ENCODE assay signal across 20 cellular contexts in the genomic region with DNA sequence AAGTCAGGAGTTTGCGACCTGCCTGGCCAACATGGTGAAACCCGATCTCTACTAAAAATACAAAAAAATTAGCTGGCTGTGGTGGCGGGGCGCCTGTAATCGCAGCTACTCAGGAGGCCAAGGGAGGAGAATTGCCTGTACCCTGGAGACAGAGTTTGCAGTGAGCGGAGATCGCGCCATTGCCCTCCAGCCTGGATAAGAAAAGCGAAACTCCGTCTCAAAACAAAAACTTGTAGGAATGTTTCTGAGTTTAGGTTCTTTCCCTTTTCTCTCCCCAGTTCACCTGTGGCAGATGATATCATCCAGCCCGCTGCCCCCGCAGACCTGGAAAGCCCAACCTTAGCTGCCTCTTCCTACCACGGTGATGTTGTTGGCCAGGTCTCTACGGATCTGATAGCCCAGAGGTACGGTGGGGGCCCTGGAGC.
DNase-seq lines count a peak whose midpoint lies in the region; ATAC-seq and TF ChIP-seq lines count a peak whose summit lies in the region.
"Had no signal": no experiment of that assay in that cellular context is flagged by ENCODE, and none has a peak within 500 bp of the region (broad histone marks: within the 10 kb centered on the region; RNA-seq: fewer than 3 reads in every experiment).

No MANE protein-coding gene starts in this region.

- DNase-seq in H9 (peak; percentile 74), osteocyte (ENCODE audit: extremely low spot score, unreplicated experiment) (no peak), GM10248 (ENCODE audit: extremely low spot score) (no peak), mucosa of descending colon (no peak), MV-4-11 (lab: John Stamatoyannopoulos, UW) (no peak), inferior parietal cortex (ENCODE audit: extremely low spot score) (no peak)
- DNase-seq: activated CD8-positive, alpha-beta T cell treated with anti-CD3 and anti-CD28 coated beads for 36 hours; activated naive CD4-positive, alpha-beta T cell treated with anti-CD3 and anti-CD28 coated beads, Interleukin-2, amount 50 U/mL, for 16 hours; activated T-cell treated with anti-CD3 and anti-CD28 coated beads, Interleukin-2, amount 50 U/mL, for 24 hours; CD8-positive, alpha-beta T cell; effector memory CD8-positive, alpha-beta T cell; NCI-H1694 treated with DMSO at 0.1 percent for 48 hours; NCI-H524; SJCRH30 had no signal

- H2BK12ac ChIP-seq in H9 (ENCODE audit: insufficient read length, low read depth, low read length): no peak overlapping the region

- H3K14ac ChIP-seq in H9 (ENCODE audit: insufficient read depth, low read length): no peak overlapping the region

- H3K4me3 ChIP-seq in BLaER1 (no peak overlapping the region), gastroesophageal sphincter (no peak overlapping the region), mucosa of descending colon (no peak overlapping the region)
- H3K4me3 ChIP-seq: SJCRH30, tibial nerve had no signal

- no peak overlapping the region for H3K23ac ChIP-seq in H9 (ENCODE audit: insufficient read length, low read depth, low read length)

- H3K79me2 ChIP-seq in H9 (ENCODE audit: insufficient read depth, low read length): 0 out of 2 replicates have a peak, but pooled peaks cover 2% of the 10 kb centered on the region

- H4K5ac ChIP-seq in H9 (ENCODE audit: insufficient read length, low read depth, low read length): no peak overlapping the region

- no peak overlapping the region for H2BK120ac ChIP-seq in H9 (ENCODE audit: low read depth, low read length, poor library complexity, severe bottlenecking)

- no peak overlapping the region for H2AFZ ChIP-seq in H9 (ENCODE audit: low read length)

- no peak overlapping the region for H3K9ac ChIP-seq in BLaER1
- no peak overlapping the region for H3K9ac ChIP-seq in H9 (ENCODE audit: extremely low read depth, insufficient read length, low read length)

- no peak overlapping the region for H4K8ac ChIP-seq in H9 (replicated peaks; ENCODE audit: insufficient read length, low read depth, low read length)

- H2BK5ac ChIP-seq in H9 (ENCODE audit: insufficient read length, low read length): no peak overlapping the region

- H3K9me3 Mint-ChIP-seq in H9: no peaks in the 10 kb centered on the region
- no peaks in the 10 kb centered on the region for H3K9me3 Mint-ChIP-seq in osteocyte (ENCODE audit: unreplicated experiment)
- H3K9me3 Mint-ChIP-seq: activated CD8-positive, alpha-beta T cell treated with anti-CD3 and anti-CD28 coated beads for 36 hours; activated T-cell treated with anti-CD3 and anti-CD28 coated beads, Interleukin-2, amount 50 U/mL, for 24 hours; CD8-positive, alpha-beta T cell; effector memory CD8-positive, alpha-beta T cell; stimulated activated effector memory CD8-positive, alpha-beta T cell treated with anti-CD3 and anti-CD28 coated beads, Interleukin-12 subunit alpha, Interleukin-12 subunit beta, amount 100 ng/mL, for 72 hours; T-helper 1 cell treated with Interleukin-12 subunit alpha and Interleukin-12 subunit beta and Interleukin-4 antibody, amounts not matched to agents 30 μg/mL and 1 μg/mL, for 36 hours had no signal

- H3K4me1 ChIP-seq in BLaER1 (peaks cover 56% of the 10 kb centered on the region), H9 (ENCODE audit: insufficient read depth, low read length) (no peaks in the 10 kb centered on the region), gastroesophageal sphincter (peaks cover 0 to 85% (median 21%) of the 10 kb centered on the region in 3 donors), mucosa of descending colon (ENCODE audit: low read depth) (no peaks in the 10 kb centered on the region)

- H4K91ac ChIP-seq in H9 (ENCODE audit: insufficient read length, low read depth, low read length): no peak overlapping the region

- H3K4ac ChIP-seq in H9 (ENCODE audit: low read depth, low read length): no peak overlapping the region

- H3K4me2 ChIP-seq in BLaER1: peak overlapping the region; percentile 74
- H3K4me2 ChIP-seq in H9 (ENCODE audit: insufficient read depth, insufficient read length, low read length): no peak overlapping the region

- no peak for TF ChIP-seq POLR2A in gastroesophageal sphincter (IDR thresholded peaks at IDR 0.05)

- H3K27ac Mint-ChIP-seq in H9 (peak overlapping the region; percentile 12 to 86 (median 83); a peak in 5 of 7 replicates), osteocyte (ENCODE audit: unreplicated experiment) (peak overlapping the region; percentile 50)
- H3K27ac Mint-ChIP-seq: activated CD8-positive, alpha-beta T cell treated with anti-CD3 and anti-CD28 coated beads for 36 hours; activated T-cell treated with anti-CD3 and anti-CD28 coated beads, Interleukin-2, amount 50 U/mL, for 24 hours; CD8-positive, alpha-beta T cell; effector memory CD8-positive, alpha-beta T cell; stimulated activated effector memory CD8-positive, alpha-beta T cell treated with anti-CD3 and anti-CD28 coated beads, Interleukin-12 subunit alpha, Interleukin-12 subunit beta, amount 100 ng/mL, for 72 hours; T-helper 1 cell treated with Interleukin-12 subunit alpha and Interleukin-12 subunit beta and Interleukin-4 antibody, amounts not matched to agents 30 μg/mL and 1 μg/mL, for 36 hours had no signal

- no peak overlapping the region; a peak in 1 of 5 replicates for H3K4me3 Mint-ChIP-seq in H9
- no peak overlapping the region for H3K4me3 Mint-ChIP-seq in osteocyte (ENCODE audit: unreplicated experiment)
- H3K4me3 Mint-ChIP-seq: activated CD8-positive, alpha-beta T cell treated with anti-CD3 and anti-CD28 coated beads for 36 hours; activated T-cell treated with anti-CD3 and anti-CD28 coated beads, Interleukin-2, amount 50 U/mL, for 24 hours; CD8-positive, alpha-beta T cell; effector memory CD8-positive, alpha-beta T cell; stimulated activated effector memory CD8-positive, alpha-beta T cell treated with anti-CD3 and anti-CD28 coated beads, Interleukin-12 subunit alpha, Interleukin-12 subunit beta, amount 100 ng/mL, for 72 hours; T-helper 1 cell treated with Interleukin-12 subunit alpha and Interleukin-12 subunit beta and Interleukin-4 antibody, amounts not matched to agents 30 μg/mL and 1 μg/mL, for 36 hours had no signal

- intact Hi-C loops in mucosa of descending colon (cut with DNase I, micrococcal nuclease): no loop called here

- ATAC-seq in gastroesophageal sphincter: no peak
- no peak for ATAC-seq in mucosa of descending colon
- ATAC-seq: activated CD8-positive, alpha-beta T cell treated with anti-CD3 and anti-CD28 coated beads for 36 hours; CD8-positive, alpha-beta T cell; effector memory CD8-positive, alpha-beta T cell; HepG2; stimulated activated effector memory CD8-positive, alpha-beta T cell treated with anti-CD3 and anti-CD28 coated beads, Interleukin-12 subunit alpha, Interleukin-12 subunit beta, amount 100 ng/mL, for 72 hours had no signal

- H3K27me3 Mint-ChIP-seq in H9 (ENCODE audit: low read depth) (no peaks in the 10 kb centered on the region), osteocyte (ENCODE audit: unreplicated experiment) (no peaks in the 10 kb centered on the region)

- POLR2A ChIA-PET in GM10248 (lab: Yijun Ruan, JAX): no interaction called here

- H2BK20ac ChIP-seq in H9 (ENCODE audit: low read depth, low read length, poor library complexity, severe bottlenecking): no peak overlapping the region

- TF ChIP-seq CTCF in H9 (conservative IDR thresholded peaks at IDR 0.05) (no peak), gastroesophageal sphincter (IDR thresholded peaks at IDR 0.05) (no peak), osteocyte (IDR thresholded peaks at IDR 0.05) (no peak), GM10248 (IDR thresholded peaks at IDR 0.05; ENCODE audit: control extremely low read depth, extremely low read depth, low read depth, missing control alignments) (no peak), mucosa of descending colon (IDR thresholded peaks at IDR 0.05) (no peak)

- H3K27ac ChIP-seq in BLaER1 (peak overlapping the region; percentile 62; the same call in 1 of the 2 replicates), H9 (ENCODE audit: insufficient read length, low read depth, low read length) (no peak overlapping the region), gastroesophageal sphincter (peak overlapping the region in 3 of 4 donors; percentile 9 to 85 (median 71))
- H3K27ac ChIP-seq: SJCRH30, tibial nerve had no signal

- H2BK15ac ChIP-seq in H9 (ENCODE audit: low read depth, low read length): no peak overlapping the region

- no peak overlapping the region for H2AK5ac ChIP-seq in H9 (ENCODE audit: insufficient read length, low read length)

- H3K27me3 ChIP-seq in BLaER1 (no peaks in the 10 kb centered on the region), H9 (ENCODE audit: insufficient read depth, low read length) (no peaks in the 10 kb centered on the region), gastroesophageal sphincter (no peaks in the 10 kb centered on the region)
- H3K27me3 ChIP-seq: SJCRH30, tibial nerve had no signal

- no peaks in the 10 kb centered on the region for H3K9me3 ChIP-seq in BLaER1
- no peaks in the 10 kb centered on the region for H3K9me3 ChIP-seq in H9 (ENCODE audit: control insufficient read depth, low read depth, low read length)
- no peaks in the 10 kb centered on the region for H3K9me3 ChIP-seq in gastroesophageal sphincter
- no peaks in the 10 kb centered on the region for H3K9me3 ChIP-seq in mucosa of descending colon
- H3K9me3 ChIP-seq: SJCRH30, tibial nerve had no signal

- no peaks in the 10 kb centered on the region for H3K79me1 ChIP-seq in H9 (ENCODE audit: insufficient read depth, low read depth, low read length, poor library complexity, severe bottlenecking)

- H3K36me3 ChIP-seq in BLaER1: no peaks in the 10 kb centered on the region
- H3K36me3 ChIP-seq in gastroesophageal sphincter: peaks cover 0 to 39% of the 10 kb centered on the region in 2 donors
- H3K36me3 ChIP-seq in mucosa of descending colon (ENCODE audit: low read depth): no peaks in the 10 kb centered on the region

- no peak overlapping the region for H3K18ac ChIP-seq in H9 (ENCODE audit: insufficient read length, low read depth, low read length)

- TF ChIP-seq EP300 in gastroesophageal sphincter (IDR thresholded peaks at IDR 0.05): no peak

- H4K20me1 ChIP-seq in BLaER1 (no peaks in the 10 kb centered on the region), H9 (ENCODE audit: control insufficient read depth, insufficient read depth, insufficient read length) (no peaks in the 10 kb centered on the region)

- H3K4me1 Mint-ChIP-seq in H9: peaks cover 20 to 27% of the 10 kb centered on the region in 2 experiments
- peaks cover 56% of the 10 kb centered on the region for H3K4me1 Mint-ChIP-seq in osteocyte (ENCODE audit: unreplicated experiment)
- H3K4me1 Mint-ChIP-seq: stimulated activated effector memory CD8-positive, alpha-beta T cell treated with anti-CD3 and anti-CD28 coated beads, Interleukin-12 subunit alpha, Interleukin-12 subunit beta, amount 100 ng/mL, for 72 hours had no signal

- H3K56ac ChIP-seq in H9 (ENCODE audit: insufficient read length, low read depth, low read length): no peak overlapping the region

- no peaks in the 10 kb centered on the region for H3K23me2 ChIP-seq in H9 (ENCODE audit: insufficient read length, low read depth, low read length, poor library complexity, severe bottlenecking)

- no CpG with 5 or more reads among the region's 15 CpGs for WGBS in H9 (ENCODE audit: extremely low coverage, insufficient read length, low lambda C conversion rate)
- 20 to 80% methylated on average over 1 to 5 of the region's 15 CpGs for WGBS in gastroesophageal sphincter (ENCODE audit: low coverage in 1 of 2), 2 donors

- no peak overlapping the region for H3T11ph ChIP-seq in H9 (ENCODE audit: low read length)

- CTCF ChIA-PET in GM10248 (lab: Yijun Ruan, JAX): interaction anchor here (1.3 kb wide), 1 partner anchor 10 kb away, joined by 3 read pairs; no protein-coding TSS in a partner anchor

- peaks cover 9 to 21% (median 13%) of the 10 kb centered on the region in 3 experiments for H3K36me3 Mint-ChIP-seq in H9 (ENCODE audit: insufficient read depth in 1 of 3, low read depth in 3 of 3)
- H3K36me3 Mint-ChIP-seq in osteocyte (ENCODE audit: unreplicated experiment): peaks cover 18% of the 10 kb centered on the region
- H3K36me3 Mint-ChIP-seq: CD8-positive, alpha-beta T cell; stimulated activated effector memory CD8-positive, alpha-beta T cell treated with anti-CD3 and anti-CD28 coated beads, Interleukin-12 subunit alpha, Interleukin-12 subunit beta, amount 100 ng/mL, for 72 hours had no signal
